In genomic region chr10:110147961-110148360, GRCh38 we compare ENCODE assay signal across 15 cellular contexts. TPM values are rescaled to one million over a fixed set of nuclear protein-coding genes. Genes with fewer than 3 reads are reported as not detected.
A peak's percentile ranks its signal among the peaks of the same experiment; 100 is the strongest.
DNase-seq lines count a peak whose midpoint lies in the region; ATAC-seq and TF ChIP-seq lines count a peak whose summit lies in the region.
"Had no signal": no experiment of that assay in that cellular context is flagged by ENCODE, and none has a peak within 500 bp of the region (broad histone marks: within the 10 kb centered on the region; RNA-seq: fewer than 3 reads in every experiment).

No MANE protein-coding gene starts in this region.

- H3K4ac ChIP-seq in H9 (ENCODE audit: low read depth, low read length): no peak overlapping the region

- peak; percentile 62 for ATAC-seq in effector memory CD8-positive, alpha-beta T cell (replicated peaks)
- no peak for ATAC-seq in HG03135 (IDR thresholded peaks at IDR 0.05; ENCODE audit: unreplicated experiment)
- ATAC-seq: esophagus mucosa, right cardiac atrium had no signal

- no peaks in the 10 kb centered on the region for H3K79me2 ChIP-seq in H9 (ENCODE audit: insufficient read depth, low read length)

- no peak overlapping the region for H3K9ac ChIP-seq in H9 (ENCODE audit: extremely low read depth, insufficient read length, low read length)

- no peak overlapping the region for H2BK5ac ChIP-seq in H9 (ENCODE audit: insufficient read length, low read length)

- H3K79me1 ChIP-seq in H9 (ENCODE audit: insufficient read depth, low read depth, low read length, poor library complexity, severe bottlenecking): no peaks in the 10 kb centered on the region

- no peak overlapping the region for H2BK20ac ChIP-seq in H9 (ENCODE audit: low read depth, low read length, poor library complexity, severe bottlenecking)

- no peaks in the 10 kb centered on the region for H4K20me1 ChIP-seq in H9 (ENCODE audit: control insufficient read depth, insufficient read depth, insufficient read length)

- H3K4me3 ChIP-seq in ascending aorta: no peak overlapping the region
- H3K4me3 ChIP-seq: adrenal gland, colonic mucosa had no signal

- H3K23me2 ChIP-seq in H9 (ENCODE audit: insufficient read length, low read depth, low read length, poor library complexity, severe bottlenecking): no peaks in the 10 kb centered on the region

- H3K27me3 ChIP-seq in H9 (ENCODE audit: insufficient read depth, low read length) (no peaks in the 10 kb centered on the region; the same call in 1 of the 2 replicates), ascending aorta (no peaks in the 10 kb centered on the region)
- H3K27me3 ChIP-seq: adrenal gland, colonic mucosa had no signal

- no peak overlapping the region for H4K5ac ChIP-seq in H9 (ENCODE audit: insufficient read length, low read depth, low read length)

- intact Hi-C loops in ascending aorta (cut with DNase I): no loop called here

- no peak overlapping the region for H3T11ph ChIP-seq in H9 (ENCODE audit: low read length)

- H3K4me1 ChIP-seq in H9 (ENCODE audit: insufficient read depth, low read length): no peaks in the 10 kb centered on the region
- no peaks in the 10 kb centered on the region for H3K4me1 ChIP-seq in ascending aorta
- H3K4me1 ChIP-seq: adrenal gland had no signal

- no peak overlapping the region for H4K8ac ChIP-seq in H9 (replicated peaks; ENCODE audit: insufficient read length, low read depth, low read length)

- H3K36me3 ChIP-seq in ascending aorta: no peaks in the 10 kb centered on the region
- H3K36me3 ChIP-seq: adrenal gland, colonic mucosa had no signal

- no peak overlapping the region for H3K4me2 ChIP-seq in H9 (ENCODE audit: insufficient read depth, insufficient read length, low read length)

- H3K9me3 ChIP-seq in H9 (ENCODE audit: control insufficient read depth, low read depth, low read length) (no peaks in the 10 kb centered on the region), ascending aorta (no peaks in the 10 kb centered on the region)
- H3K9me3 ChIP-seq: adrenal gland, colonic mucosa had no signal

- no peak overlapping the region for H3K56ac ChIP-seq in H9 (ENCODE audit: insufficient read length, low read depth, low read length)

- no peaks in the 10 kb centered on the region for H3K9me3 Mint-ChIP-seq in effector memory CD8-positive, alpha-beta T cell
- no peaks in the 10 kb centered on the region for H3K9me3 Mint-ChIP-seq in H9

- no peak overlapping the region for H3K27ac Mint-ChIP-seq in effector memory CD8-positive, alpha-beta T cell
- H3K27ac Mint-ChIP-seq in H9: no peak overlapping the region

- peaks cover 13 to 16% of the 10 kb centered on the region in 2 donors for H3K4me1 Mint-ChIP-seq in effector memory CD8-positive, alpha-beta T cell (ENCODE audit: low read depth in 2 of 2)
- peaks cover 4 to 14% of the 10 kb centered on the region in 2 experiments for H3K4me1 Mint-ChIP-seq in H9

- no peak overlapping the region for H2AK5ac ChIP-seq in H9 (ENCODE audit: insufficient read length, low read length)

- H4K91ac ChIP-seq in H9 (ENCODE audit: insufficient read length, low read depth, low read length): no peak overlapping the region

- H3K14ac ChIP-seq in H9 (ENCODE audit: insufficient read depth, low read length): no peak overlapping the region

- TF ChIP-seq CTCF in H9 (conservative IDR thresholded peaks at IDR 0.05) (no peak), ascending aorta (IDR thresholded peaks at IDR 0.05) (no peak)

- WGBS in H9 (ENCODE audit: extremely low coverage, insufficient read length, low lambda C conversion rate): no CpG with 5 or more reads among the region's 8 CpGs

- no peak overlapping the region for H2AFZ ChIP-seq in H9 (ENCODE audit: low read length)

- H3K4me3 Mint-ChIP-seq in effector memory CD8-positive, alpha-beta T cell: no peak overlapping the region
- H3K4me3 Mint-ChIP-seq in H9: no peak overlapping the region

- peaks cover 55 to 69% of the 10 kb centered on the region in 2 donors for H3K27me3 Mint-ChIP-seq in effector memory CD8-positive, alpha-beta T cell
- H3K27me3 Mint-ChIP-seq in H9 (ENCODE audit: low read depth): peaks cover 85% of the 10 kb centered on the region

- no peak overlapping the region for H3K23ac ChIP-seq in H9 (ENCODE audit: insufficient read length, low read depth, low read length)

- no peak overlapping the region for H2BK12ac ChIP-seq in H9 (ENCODE audit: insufficient read length, low read depth, low read length)

- H2BK15ac ChIP-seq in H9 (ENCODE audit: low read depth, low read length): no peak overlapping the region

- no peak overlapping the region for H2BK120ac ChIP-seq in H9 (ENCODE audit: low read depth, low read length, poor library complexity, severe bottlenecking)

- H3K36me3 Mint-ChIP-seq in effector memory CD8-positive, alpha-beta T cell (ENCODE audit: insufficient read depth): no peaks in the 10 kb centered on the region
- no peaks in the 10 kb centered on the region; a peak in 1 of 7 replicates for H3K36me3 Mint-ChIP-seq in H9 (ENCODE audit: insufficient read depth in 1 of 3, low read depth in 3 of 3)

- H3K18ac ChIP-seq in H9 (ENCODE audit: insufficient read length, low read depth, low read length): no peak overlapping the region

- DNase-seq in DMS79 (lab: John Stamatoyannopoulos, UW) (peak; percentile 81), H4 (ENCODE audit: low spot score) (peak; percentile 29), NCI-H524 treated with DMSO at 0.1 percent for 48 hours (lab: John Stamatoyannopoulos, UW) (peak; percentile 6), H9 (no peak), ascending aorta (ENCODE audit: low spot score in 2 of 2) (no peak), hypothalamus (lab: John Stamatoyannopoulos, UW) (no peak)
- DNase-seq in effector memory CD8-positive, alpha-beta T cell: no peak
- DNase-seq: adrenal gland; colonic mucosa; NCI-H1048; NCI-H510A; right cardiac atrium; stimulated activated CD4-positive, alpha-beta T cell treated with anti-CD3 and anti-CD28 coated beads, Interleukin-2, amount 100 ng/mL, for 48 hours had no signal

- no peak overlapping the region for H3K27ac ChIP-seq in H9 (ENCODE audit: insufficient read length, low read depth, low read length)
- H3K27ac ChIP-seq in ascending aorta: no peak overlapping the region
- H3K27ac ChIP-seq: adrenal gland, colonic mucosa had no signal

RNA-seq across cellular contexts. Expression of gene MXI1, which starts 59.4 kb away (rescaled TPM):
- total RNA-seq in H4 (2014; rRNA removed; shearing (Covaris generic)): 16.7 and 17.4 TPM in 2 replicates
- total RNA-seq in H9 (2021) (5.6 TPM in 2 replicates), ascending aorta (95.0 TPM)

Comparison
In these comparisons a context has a peak if more than half of its experiments do, and no peak if none do; other contexts are left out.
1. DNase-seq: peak in DMS79 (single experiment), H4 (single experiment) and NCI-H524 treated with DMSO at 0.1 percent for 48 hours (single experiment); none in effector memory CD8-positive, alpha-beta T cell (0 of 3), H9 (single experiment), ascending aorta (0 of 2) and hypothalamus (0 of 51).